ENCODE assay signal across 19 cellular contexts in genomic region chr16:56580391-56581048, GRCh38. TPM values are rescaled to one million over a fixed set of nuclear protein-coding genes. Genes with fewer than 3 reads are reported as not detected.
DNase-seq lines count a peak whose midpoint lies in the region; ATAC-seq and TF ChIP-seq lines count a peak whose summit lies in the region.
"Had no signal": no experiment of that assay in that cellular context is flagged by ENCODE, and none has a peak within 500 bp of the region (broad histone marks: within the 10 kb centered on the region; RNA-seq: fewer than 3 reads in every experiment).

No MANE protein-coding gene starts in this region.

- H3K27me3 Mint-ChIP-seq in CD8-positive, alpha-beta T cell (ENCODE audit: low read depth) = no peaks in the 10 kb centered on the region

- H3K36me3 Mint-ChIP-seq in CD8-positive, alpha-beta T cell = no peaks in the 10 kb centered on the region
- H3K36me3 Mint-ChIP-seq in activated naive CD4-positive, alpha-beta T cell treated with anti-CD3 and anti-CD28 coated beads, Interleukin-2, amount 50 U/mL, for 72 hours = no peaks in the 10 kb centered on the region
- H3K36me3 Mint-ChIP-seq: CD4-positive, alpha-beta memory T cell had no signal

- peak; percentile 15 for TF ChIP-seq CTCF in CD8-positive, alpha-beta T cell (IDR thresholded peaks at IDR 0.05)

- H3K4me3 ChIP-seq in CD8-positive, alpha-beta T cell (ENCODE audit: low read depth, low read length) = no peak overlapping the region
- H3K4me3 ChIP-seq: GM12878, GM23248 had no signal

- peaks cover 4% of the 10 kb centered on the region for H3K4me1 ChIP-seq in CD8-positive, alpha-beta T cell (ENCODE audit: insufficient read depth, low read length)
- H3K4me1 ChIP-seq: Caco-2 had no signal

- ATAC-seq in CD8-positive, alpha-beta T cell = no peak
- ATAC-seq in left cardiac atrium (no peak), HG03442 (IDR thresholded peaks at IDR 0.05; ENCODE audit: unreplicated experiment) (no peak)
- ATAC-seq in activated naive CD4-positive, alpha-beta T cell treated with anti-CD3 and anti-CD28 coated beads, Interleukin-2, amount 50 U/mL, for 72 hours = no peak
- ATAC-seq: GM12878 had no signal

- H3K9me3 ChIP-seq in CD8-positive, alpha-beta T cell (ENCODE audit: low read length) = no peaks in the 10 kb centered on the region
- H3K9me3 ChIP-seq: Caco-2 had no signal

- H3K27ac ChIP-seq in CD8-positive, alpha-beta T cell (ENCODE audit: low read depth, low read length) = no peak overlapping the region
- H3K27ac ChIP-seq: GM23248 had no signal

- H3K36me3 ChIP-seq in CD8-positive, alpha-beta T cell (ENCODE audit: insufficient read depth, low read length) = no peaks in the 10 kb centered on the region

- intact Hi-C loops in CD8-positive, alpha-beta T cell (cut with DNase I, micrococcal nuclease) = no loop called here
- intact Hi-C loops in left cardiac atrium (cut with DNase I) = no loop called here

- POLR2A ChIA-PET in CD8-positive, alpha-beta T cell (lab: Charles Lee) = no interaction called here

- no peak for DNase-seq in CD8-positive, alpha-beta T cell
- DNase-seq in ELF-1 (ENCODE audit: low read depth, low spot score) (peak; percentile 33), islet precursor cell (peak; percentile 56), left cardiac atrium (no peak)
- no peak for DNase-seq in activated naive CD4-positive, alpha-beta T cell treated with anti-CD3 and anti-CD28 coated beads, Interleukin-2, amount 50 U/mL, for 72 hours (ENCODE audit: low spot score in 2 of 2)
- DNase-seq: C1 segment of cervical spinal cord; Caco-2; CD4-positive, alpha-beta memory T cell; DMS153; DND-41; GDM1; GM23248; H7; HCEC 1CT had no signal

- no peaks in the 10 kb centered on the region for H3K27me3 ChIP-seq in CD8-positive, alpha-beta T cell (ENCODE audit: insufficient read depth, low read length)

- CTCF ChIA-PET in CD8-positive, alpha-beta T cell (lab: Charles Lee) = interaction anchor here (0.8 to 1.5 kb wide), 2 partner anchors 122 to 127 kb away, joined by 3 read pairs; no protein-coding TSS in a partner anchor

- H3K4me3 Mint-ChIP-seq in CD8-positive, alpha-beta T cell = no peak overlapping the region
- H3K4me3 Mint-ChIP-seq: CD4-positive, alpha-beta memory T cell had no signal

- no peaks in the 10 kb centered on the region for H3K9me3 Mint-ChIP-seq in CD8-positive, alpha-beta T cell
- H3K9me3 Mint-ChIP-seq in activated naive CD4-positive, alpha-beta T cell treated with anti-CD3 and anti-CD28 coated beads, Interleukin-2, amount 50 U/mL, for 72 hours = no peaks in the 10 kb centered on the region
- H3K9me3 Mint-ChIP-seq: CD4-positive, alpha-beta memory T cell had no signal

- H3K27ac Mint-ChIP-seq in CD8-positive, alpha-beta T cell = no peak overlapping the region
- no peak overlapping the region for H3K27ac Mint-ChIP-seq in activated naive CD4-positive, alpha-beta T cell treated with anti-CD3 and anti-CD28 coated beads, Interleukin-2, amount 50 U/mL, for 72 hours
- H3K27ac Mint-ChIP-seq: CD4-positive, alpha-beta memory T cell had no signal

- peaks cover 8% of the 10 kb centered on the region for H3K4me1 Mint-ChIP-seq in CD8-positive, alpha-beta T cell (ENCODE audit: low read depth)

RNA-seq across cellular contexts. Expression of gene MT3, which starts 8.8 kb away (rescaled TPM):
- 1 to 10 TPM in 1 of 2 experiments, under 1 TPM in 1; 1.00 to 1.8 TPM for total RNA-seq in CD8-positive, alpha-beta T cell
- 10 to 100 TPM in 1 of 2 donors, 1 to 10 TPM in 1; 8.2 to 11.5 TPM for total RNA-seq in left cardiac atrium
- total RNA-seq in activated naive CD4-positive, alpha-beta T cell treated with anti-CD3 and anti-CD28 coated beads, Interleukin-2, amount 50 U/mL, for 72 hours = 10 to 100 TPM in 1 of 2 donors, 1 to 10 TPM in 1; 1.6 to 50.8 TPM
- total RNA-seq: A172; A673; Caco-2; CD4-positive, alpha-beta memory T cell; GM12878; GM23248; H1 had no signal

RNA-seq across cellular contexts. Expression of gene MT4, which starts 15.6 kb away (rescaled TPM):
- total RNA-seq in CD8-positive, alpha-beta T cell = not detected
- not detected for total RNA-seq in left cardiac atrium
- not detected for total RNA-seq in activated naive CD4-positive, alpha-beta T cell treated with anti-CD3 and anti-CD28 coated beads, Interleukin-2, amount 50 U/mL, for 72 hours
- total RNA-seq: A172; A673; Caco-2; CD4-positive, alpha-beta memory T cell; GM12878; GM23248; H1; H7 had no signal

RNA-seq across cellular contexts. Expression of gene MT2A, which starts 27.9 kb away (rescaled TPM):
- total RNA-seq in CD8-positive, alpha-beta T cell = 10 to 100 TPM; 71.0 to 95.7 TPM
- total RNA-seq in left cardiac atrium = 100 to 1,000 TPM; 147 to 411 TPM
- total RNA-seq in activated naive CD4-positive, alpha-beta T cell treated with anti-CD3 and anti-CD28 coated beads, Interleukin-2, amount 50 U/mL, for 72 hours = 100 to 1,000 TPM; 165 to 200 TPM

RNA-seq across cellular contexts. Expression of gene MT1E, which starts 45.1 kb away (rescaled TPM):
- total RNA-seq in CD8-positive, alpha-beta T cell = 1 to 10 TPM; 3.0 to 5.5 TPM
- 100 to 1,000 TPM in 1 of 2 donors, 10 to 100 TPM in 1; 84.7 to 114 TPM for total RNA-seq in left cardiac atrium
- 1 to 10 TPM; 1.6 to 8.7 TPM for total RNA-seq in activated naive CD4-positive, alpha-beta T cell treated with anti-CD3 and anti-CD28 coated beads, Interleukin-2, amount 50 U/mL, for 72 hours
- total RNA-seq: A172; CD4-positive, alpha-beta memory T cell had no signal

RNA-seq across cellular contexts. Expression of gene MT1M, which starts 51.9 kb away (rescaled TPM):
- total RNA-seq in CD8-positive, alpha-beta T cell = not detected
- 10 to 100 TPM; 15.2 to 50.8 TPM for total RNA-seq in left cardiac atrium
- not detected for total RNA-seq in activated naive CD4-positive, alpha-beta T cell treated with anti-CD3 and anti-CD28 coated beads, Interleukin-2, amount 50 U/mL, for 72 hours
- total RNA-seq: A172; Caco-2; CD4-positive, alpha-beta memory T cell; GM12878; H1 had no signal

Comparison
In these comparisons a context has a peak if more than half of its experiments do, and no peak if none do; other contexts are left out.
1. DNase-seq: peak in ELF-1 (single experiment) and islet precursor cell (single experiment); none in CD8-positive, alpha-beta T cell (0 of 7), left cardiac atrium (single experiment) and activated naive CD4-positive, alpha-beta T cell treated with anti-CD3 and anti-CD28 coated beads, Interleukin-2, amount 50 U/mL, for 72 hours (0 of 2).